11 cellular contexts compared by ENCODE assay signal in the genomic region with DNA sequence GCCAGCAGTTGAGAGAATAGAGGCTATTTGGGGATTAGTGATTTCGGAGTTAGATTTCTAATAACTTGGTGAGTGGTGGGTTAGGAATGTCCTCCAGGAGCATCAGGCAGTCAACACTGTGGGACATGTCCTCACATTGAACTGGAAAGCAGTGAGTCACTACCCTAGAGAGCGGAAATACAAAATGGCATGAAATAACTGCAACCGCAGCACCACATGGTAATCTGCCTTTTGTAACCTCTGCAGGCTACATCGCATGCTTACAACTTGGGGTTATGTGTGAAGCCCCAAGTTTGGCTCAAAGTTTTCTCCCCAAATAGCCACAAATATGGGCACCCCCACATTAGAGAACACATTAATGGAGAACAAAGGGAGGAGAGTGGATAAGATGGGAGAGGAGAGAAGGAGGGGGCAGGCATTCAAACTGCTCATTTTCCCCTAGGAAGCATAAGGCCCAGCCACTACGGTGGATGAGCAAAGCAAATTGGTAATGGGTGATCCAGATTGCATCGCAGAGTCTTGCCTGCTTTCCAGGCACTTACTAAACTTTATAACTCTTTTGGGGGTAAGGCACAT. TPM values are rescaled to one million over a fixed set of nuclear protein-coding genes. Genes with fewer than 3 reads are reported as not detected.
DNase-seq lines count a peak whose midpoint lies in the region; ATAC-seq and TF ChIP-seq lines count a peak whose summit lies in the region.
"Had no signal": no experiment of that assay in that cellular context is flagged by ENCODE, and none has a peak within 500 bp of the region (broad histone marks: within the 10 kb centered on the region; RNA-seq: fewer than 3 reads in every experiment).

No MANE protein-coding gene starts in this region.

- H3K9me3 ChIP-seq in osteoblast (ENCODE audit: low read depth, low read length) = no peaks in the 10 kb centered on the region
- H3K9me3 ChIP-seq: transverse colon had no signal

- DNase-seq in GOT3 (lab: John Stamatoyannopoulos, UW) (peak; percentile 47), SIG-M5 (lab: John Stamatoyannopoulos, UW) (peak; percentile 24), fibroblast of gingiva (ENCODE audit: low read depth) (peak; percentile 86), osteoblast (ENCODE audit: insufficient read length, low spot score, missing footprints) (peak; percentile 88), NCI-H526 (lab: John Stamatoyannopoulos, UW) (no peak)
- DNase-seq: activated CD4-positive, alpha-beta T cell treated with anti-CD3 and anti-CD28 coated beads, Interleukin-2, amount 10 ng/mL, durations not matched to agents 7 days and 5 days; NCI-H187; transverse colon had no signal

- H3K4me2 ChIP-seq in osteoblast (ENCODE audit: insufficient read depth, low read length) = peak overlapping the region; percentile 65

- no peaks in the 10 kb centered on the region for H3K79me2 ChIP-seq in osteoblast (ENCODE audit: insufficient read depth, low read length)

- H3K27ac ChIP-seq in osteoblast (ENCODE audit: low read depth, low read length) = peak overlapping the region; percentile 86

- no peak for TF ChIP-seq CTCF in osteoblast (IDR thresholded peaks at IDR 0.05; ENCODE audit: extremely low read depth, low read depth, low read length)

- no peaks in the 10 kb centered on the region for H4K20me1 ChIP-seq in osteoblast (ENCODE audit: insufficient read depth, low read length)

- peak overlapping the region; percentile 68 for H2AFZ ChIP-seq in osteoblast (ENCODE audit: low read length)

- ATAC-seq in GM21360 (IDR thresholded peaks at IDR 0.05; ENCODE audit: unreplicated experiment) = no peak
- no peak for ATAC-seq in GM19467 (IDR thresholded peaks at IDR 0.05; ENCODE audit: unreplicated experiment)
- ATAC-seq in HG03025 (IDR thresholded peaks at IDR 0.05; ENCODE audit: low FRiP score, unreplicated experiment) = no peak

- H3K4me1 ChIP-seq in osteoblast (ENCODE audit: insufficient read depth, low read length) = peaks cover 22% of the 10 kb centered on the region

- peaks cover 3% of the 10 kb centered on the region for H3K27me3 ChIP-seq in osteoblast (ENCODE audit: insufficient read depth, low read length)

- H3K4me3 ChIP-seq in osteoblast (ENCODE audit: insufficient read depth, low read length) = peak overlapping the region; percentile 32
- H3K4me3 ChIP-seq: transverse colon had no signal

- no peaks in the 10 kb centered on the region for H3K36me3 ChIP-seq in osteoblast (ENCODE audit: insufficient read depth, low read length)
- H3K36me3 ChIP-seq: transverse colon had no signal

RNA-seq across cellular contexts. Expression of a gene that starts 22.0 kb away (rescaled TPM):
- 39.1 and 43.0 TPM in 2 replicates for total RNA-seq in osteoblast

Comparison
In these comparisons a context has a peak if more than half of its experiments do, and no peak if none do; other contexts are left out.
1. DNase-seq: peak in GOT3 (single experiment), SIG-M5 (single experiment), fibroblast of gingiva (single experiment) and osteoblast (single experiment); none in NCI-H526 (0 of 2).